ENCODE assay signal across 19 cellular contexts in genomic region chr11:126502159-126502558, GRCh38.
"Had no signal": no experiment of that assay in that cellular context is flagged by ENCODE, and none has a peak within 500 bp of the region (broad histone marks: within the 10 kb centered on the region; RNA-seq: fewer than 3 reads in every experiment).

No MANE protein-coding gene starts in this region.

- H3K4me3 ChIP-seq: adrenal gland, left lung, prostate gland, right lobe of liver, testis had no signal

- H3K9me3 ChIP-seq: prostate gland, right lobe of liver, testis had no signal

- H3K4me1 Mint-ChIP-seq: activated naive CD4-positive, alpha-beta T cell treated with anti-CD3 and anti-CD28 coated beads, Interleukin-2, amount 50 U/mL, for 24 hours; stimulated activated effector memory CD8-positive, alpha-beta T cell treated with anti-CD3 and anti-CD28 coated beads, Interleukin-12 subunit alpha, Interleukin-12 subunit beta, amount 100 ng/mL, for 72 hours had no signal

- ATAC-seq: left lung; right lobe of liver; stimulated activated effector memory CD8-positive, alpha-beta T cell treated with anti-CD3 and anti-CD28 coated beads, Interleukin-12 subunit alpha, Interleukin-12 subunit beta, amount 100 ng/mL, for 72 hours; T-helper 17 cell had no signal

- H3K36me3 ChIP-seq: adrenal gland, left lung, prostate gland, right lobe of liver had no signal

- H3K4me1 ChIP-seq: adrenal gland, left lung, prostate gland, right lobe of liver, testis had no signal

- H3K27ac ChIP-seq: adrenal gland, left lung, prostate gland, right lobe of liver, testis, VCaP had no signal

- H3K27ac Mint-ChIP-seq: activated naive CD4-positive, alpha-beta T cell treated with anti-CD3 and anti-CD28 coated beads, Interleukin-2, amount 50 U/mL, for 24 hours; stimulated activated effector memory CD8-positive, alpha-beta T cell treated with anti-CD3 and anti-CD28 coated beads, Interleukin-12 subunit alpha, Interleukin-12 subunit beta, amount 100 ng/mL, for 72 hours; T-helper 17 cell; type B pancreatic cell had no signal

- H3K27me3 ChIP-seq: testis had no signal

- H3K36me3 Mint-ChIP-seq: activated naive CD4-positive, alpha-beta T cell treated with anti-CD3 and anti-CD28 coated beads, Interleukin-2, amount 50 U/mL, for 24 hours; stimulated activated effector memory CD8-positive, alpha-beta T cell treated with anti-CD3 and anti-CD28 coated beads, Interleukin-12 subunit alpha, Interleukin-12 subunit beta, amount 100 ng/mL, for 72 hours; type B pancreatic cell had no signal

- DNase-seq: activated CD4-positive, alpha-beta T cell treated with anti-CD3 and anti-CD28 coated beads for 1 hour; activated CD8-positive, alpha-beta memory T cell treated with anti-CD3 and anti-CD28 coated beads for 24 hours; activated CD8-positive, alpha-beta memory T cell treated with anti-CD3 and anti-CD28 coated beads, Interleukin-2, amount 50 U/mL, for 48 hours; activated gamma-delta T cell; activated T-cell treated with anti-CD3 and anti-CD28 coated beads, Interleukin-2, amount 50 U/mL, for 48 hours; adrenal gland; dermis blood vessel endothelial cell; effector memory CD4-positive, alpha-beta T cell; head of caudate nucleus; left lung; right lobe of liver; stimulated activated CD4-positive, alpha-beta T cell treated with anti-CD3 and anti-CD28 coated beads, Interleukin-4, amount 100 ng/mL, for 24 hours; T-helper 17 cell; testis had no signal

- H3K4me3 Mint-ChIP-seq: activated naive CD4-positive, alpha-beta T cell treated with anti-CD3 and anti-CD28 coated beads, Interleukin-2, amount 50 U/mL, for 24 hours; stimulated activated effector memory CD8-positive, alpha-beta T cell treated with anti-CD3 and anti-CD28 coated beads, Interleukin-12 subunit alpha, Interleukin-12 subunit beta, amount 100 ng/mL, for 72 hours; T-helper 17 cell; type B pancreatic cell had no signal
